11 cellular contexts compared by ENCODE assay signal in genomic region chr2:100902833-100903405, GRCh38.
DNase-seq lines count a peak whose midpoint lies in the region; ATAC-seq and TF ChIP-seq lines count a peak whose summit lies in the region.
"Had no signal": no experiment of that assay in that cellular context is flagged by ENCODE, and none has a peak within 500 bp of the region (broad histone marks: within the 10 kb centered on the region; RNA-seq: fewer than 3 reads in every experiment).

No MANE protein-coding gene starts in this region.

- peak overlapping the region; percentile 36 for H3K27ac Mint-ChIP-seq in mesothelial cell of epicardium
- no peak overlapping the region for H3K27ac Mint-ChIP-seq in activated T-helper 1 cell treated with anti-CD3 and anti-CD28 coated beads, Interleukin-12 subunit alpha, Interleukin-12 subunit beta, Interleukin-2, Interleukin-4 antibody, amounts not matched to agents 30 ng/mL and 10 ng/mL and 1 ng/mL, durations not matched to agents 14 hours and 24 hours and 36 hours

- H3K27me3 Mint-ChIP-seq in mesothelial cell of epicardium (ENCODE audit: low read depth), result peaks cover 10% of the 10 kb centered on the region
- H3K27me3 Mint-ChIP-seq in activated T-helper 1 cell treated with anti-CD3 and anti-CD28 coated beads, Interleukin-12 subunit alpha, Interleukin-12 subunit beta, Interleukin-2, Interleukin-4 antibody, amounts not matched to agents 30 ng/mL and 10 ng/mL and 1 ng/mL, durations not matched to agents 14 hours and 24 hours and 36 hours (ENCODE audit: insufficient read depth), result peaks cover 4% of the 10 kb centered on the region

- H3K36me3 ChIP-seq in MG63, result no peaks in the 10 kb centered on the region

- H3K9me3 ChIP-seq in MG63, result no peaks in the 10 kb centered on the region

- no peak overlapping the region for H3K4me3 ChIP-seq in MG63
- no peak overlapping the region for H3K4me3 ChIP-seq in choroid plexus epithelial cell (ENCODE audit: low read depth, low read length)

- intact Hi-C loops in activated T-helper 1 cell treated with anti-CD3 and anti-CD28 coated beads, Interleukin-12 subunit alpha, Interleukin-12 subunit beta, Interleukin-2, Interleukin-4 antibody, amounts not matched to agents 30 ng/mL and 10 ng/mL and 1 ng/mL, durations not matched to agents 14 hours and 24 hours and 36 hours (cut with micrococcal nuclease), result no loop called here

- TF ChIP-seq CTCF in C4-2B (conservative IDR thresholded peaks at IDR 0.05) (no peak), choroid plexus epithelial cell (conservative IDR thresholded peaks at IDR 0.05; ENCODE audit: low read depth, low read length) (peak; percentile 44), mesothelial cell of epicardium (IDR thresholded peaks at IDR 0.05; ENCODE audit: unreplicated experiment) (no peak)

- peak overlapping the region; percentile 75 for H3K27ac ChIP-seq in C4-2B

- no peak overlapping the region for H3K4me3 Mint-ChIP-seq in mesothelial cell of epicardium
- no peak overlapping the region for H3K4me3 Mint-ChIP-seq in activated T-helper 1 cell treated with anti-CD3 and anti-CD28 coated beads, Interleukin-12 subunit alpha, Interleukin-12 subunit beta, Interleukin-2, Interleukin-4 antibody, amounts not matched to agents 30 ng/mL and 10 ng/mL and 1 ng/mL, durations not matched to agents 14 hours and 24 hours and 36 hours

- peak; percentile 92 for DNase-seq in MG63
- peak; percentile 94 for DNase-seq in choroid plexus epithelial cell (ENCODE audit: low read depth)
- no peak for DNase-seq in mesothelial cell of epicardium (ENCODE audit: low spot score in 2 of 2, unreplicated experiment in 2 of 2)
- DNase-seq in NCI-H1105 treated with DMSO at 0.1 percent for 48 hours (lab: John Stamatoyannopoulos, UW), result no peak
- DNase-seq in activated T-helper 1 cell treated with anti-CD3 and anti-CD28 coated beads, Interleukin-12 subunit alpha, Interleukin-12 subunit beta, Interleukin-2, Interleukin-4 antibody, amounts not matched to agents 30 ng/mL and 10 ng/mL and 1 ng/mL, durations not matched to agents 14 hours and 24 hours and 36 hours (ENCODE audit: low spot score), result no peak
- DNase-seq: activated CD4-positive, alpha-beta T cell treated with anti-CD3 and anti-CD28 coated beads for 1 hour; GF-D8; NCI-H2171 treated with DMSO at 0.1 percent for 48 hours had no signal

- H3K9me3 Mint-ChIP-seq in mesothelial cell of epicardium, result peaks cover 15% of the 10 kb centered on the region
- peaks cover 1% of the 10 kb centered on the region for H3K9me3 Mint-ChIP-seq in activated T-helper 1 cell treated with anti-CD3 and anti-CD28 coated beads, Interleukin-12 subunit alpha, Interleukin-12 subunit beta, Interleukin-2, Interleukin-4 antibody, amounts not matched to agents 30 ng/mL and 10 ng/mL and 1 ng/mL, durations not matched to agents 14 hours and 24 hours and 36 hours

- H3K36me3 Mint-ChIP-seq in mesothelial cell of epicardium, result no peaks in the 10 kb centered on the region
- no peaks in the 10 kb centered on the region for H3K36me3 Mint-ChIP-seq in activated T-helper 1 cell treated with anti-CD3 and anti-CD28 coated beads, Interleukin-12 subunit alpha, Interleukin-12 subunit beta, Interleukin-2, Interleukin-4 antibody, amounts not matched to agents 30 ng/mL and 10 ng/mL and 1 ng/mL, durations not matched to agents 14 hours and 24 hours and 36 hours (ENCODE audit: low read depth)

- H3K4me1 Mint-ChIP-seq in mesothelial cell of epicardium, result peaks cover 17% of the 10 kb centered on the region
- H3K4me1 Mint-ChIP-seq in activated T-helper 1 cell treated with anti-CD3 and anti-CD28 coated beads, Interleukin-12 subunit alpha, Interleukin-12 subunit beta, Interleukin-2, Interleukin-4 antibody, amounts not matched to agents 30 ng/mL and 10 ng/mL and 1 ng/mL, durations not matched to agents 14 hours and 24 hours and 36 hours (ENCODE audit: low read depth), result no peaks in the 10 kb centered on the region

- H3K27me3 ChIP-seq in MG63, result no peaks in the 10 kb centered on the region

- ATAC-seq in GM19455 (IDR thresholded peaks at IDR 0.05; ENCODE audit: unreplicated experiment) (no peak), GM18867 (IDR thresholded peaks at IDR 0.05; ENCODE audit: unreplicated experiment) (no peak)

Comparison
In these comparisons a context has a peak if more than half of its experiments do, and no peak if none do; other contexts are left out.
1. DNase-seq: peak in MG63 (single experiment) and choroid plexus epithelial cell (single experiment); none in mesothelial cell of epicardium (0 of 2), NCI-H1105 treated with DMSO at 0.1 percent for 48 hours (single experiment) and activated T-helper 1 cell treated with anti-CD3 and anti-CD28 coated beads, Interleukin-12 subunit alpha, Interleukin-12 subunit beta, Interleukin-2, Interleukin-4 antibody, amounts not matched to agents 30 ng/mL and 10 ng/mL and 1 ng/mL, durations not matched to agents 14 hours and 24 hours and 36 hours (single experiment).